Comparison of ENCODE assay signal across 10 cellular contexts in the genomic region with DNA sequence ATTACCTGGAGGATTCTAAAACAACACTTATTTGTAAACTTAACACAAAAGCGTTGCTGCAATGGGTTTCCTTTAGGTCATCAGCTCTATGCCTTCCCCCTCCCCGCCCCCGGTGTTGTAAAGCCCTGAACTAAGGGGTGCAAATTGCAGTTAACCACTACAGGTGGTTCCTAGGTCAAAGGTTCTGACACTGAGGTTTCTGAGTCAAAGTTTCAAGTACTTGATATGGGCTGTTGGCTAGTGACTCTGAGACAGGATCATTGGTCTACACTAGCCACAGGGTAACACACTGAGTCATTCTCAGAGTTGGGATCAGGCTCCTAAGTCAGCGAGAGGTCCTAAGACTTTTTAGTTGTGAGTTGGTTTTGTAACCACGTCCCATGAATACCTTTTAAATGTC. TPM values are rescaled to one million over a fixed set of nuclear protein-coding genes. Genes with fewer than 3 reads are reported as not detected.
DNase-seq lines count a peak whose midpoint lies in the region; ATAC-seq and TF ChIP-seq lines count a peak whose summit lies in the region.
"Had no signal": no experiment of that assay in that cellular context is flagged by ENCODE, and none has a peak within 500 bp of the region (broad histone marks: within the 10 kb centered on the region; RNA-seq: fewer than 3 reads in every experiment).

No MANE protein-coding gene starts in this region.

- no peaks in the 10 kb centered on the region for H3K36me3 Mint-ChIP-seq in activated naive CD4-positive, alpha-beta T cell treated with anti-CD3 and anti-CD28 coated beads, Interleukin-2, amount 50 U/mL, for 72 hours

- DNase-seq in GM06990 (ENCODE audit: extremely low read depth, insufficient read length) = peak; percentile 38
- DNase-seq in activated naive CD4-positive, alpha-beta T cell treated with anti-CD3 and anti-CD28 coated beads, Interleukin-2, amount 50 U/mL, for 72 hours (ENCODE audit: low spot score in 2 of 2) = peak; percentile 63 to 65
- no peak for DNase-seq in dermis blood vessel endothelial cell
- no peak for DNase-seq in NOMO-1 (lab: John Stamatoyannopoulos, UW; ENCODE audit: unreplicated experiment in 2 of 2)
- no peak for DNase-seq in NCI-H1105 treated with DMSO at 0.1 percent for 48 hours (lab: John Stamatoyannopoulos, UW)
- no peak for DNase-seq in DMS53 (lab: John Stamatoyannopoulos, UW)

- H3K9me3 Mint-ChIP-seq in activated naive CD4-positive, alpha-beta T cell treated with anti-CD3 and anti-CD28 coated beads, Interleukin-2, amount 50 U/mL, for 72 hours = no peaks in the 10 kb centered on the region

- H3K27me3 ChIP-seq in GM06990 (replicated peaks; ENCODE audit: control insufficient read depth, insufficient read depth, low read length) = no peaks in the 10 kb centered on the region
- H3K27me3 ChIP-seq: SJSA1 had no signal

- ATAC-seq in GM19395 (IDR thresholded peaks at IDR 0.05; ENCODE audit: unreplicated experiment) (peak; percentile 83), HG03175 (IDR thresholded peaks at IDR 0.05; ENCODE audit: unreplicated experiment) (peak; percentile 83)
- peak; percentile 98 to 99 for ATAC-seq in activated naive CD4-positive, alpha-beta T cell treated with anti-CD3 and anti-CD28 coated beads, Interleukin-2, amount 50 U/mL, for 72 hours

- no peak for TF ChIP-seq CTCF in GM06990 (IDR thresholded peaks at IDR 0.05; ENCODE audit: insufficient read depth, low read length, poor library complexity, severe bottlenecking)

- no peaks in the 10 kb centered on the region for H3K36me3 ChIP-seq in GM06990 (ENCODE audit: control insufficient read depth, insufficient read depth, low read length)
- H3K36me3 ChIP-seq: SJSA1 had no signal

- no peak overlapping the region for H3K4me3 ChIP-seq in GM06990 (replicated peaks; ENCODE audit: low read depth, low read length)
- H3K4me3 ChIP-seq: SJSA1 had no signal

- peak overlapping the region; percentile 46 to 85 for H3K27ac Mint-ChIP-seq in activated naive CD4-positive, alpha-beta T cell treated with anti-CD3 and anti-CD28 coated beads, Interleukin-2, amount 50 U/mL, for 72 hours

RNA-seq across cellular contexts. Expression of gene IL1B, which starts 15.4 kb away (rescaled TPM):
- total RNA-seq in activated naive CD4-positive, alpha-beta T cell treated with anti-CD3 and anti-CD28 coated beads, Interleukin-2, amount 50 U/mL, for 72 hours = under 1 TPM in 1 of 2 donors, not detected in 1; 0.25 TPM
- total RNA-seq in dermis blood vessel endothelial cell = 0.14 and 0.17 TPM in 2 replicates

RNA-seq across cellular contexts. Expression of gene IL1A, which starts 36.8 kb away (rescaled TPM):
- 1 to 10 TPM in 1 of 2 donors, under 1 TPM in 1; 0.49 to 2.0 TPM for total RNA-seq in activated naive CD4-positive, alpha-beta T cell treated with anti-CD3 and anti-CD28 coated beads, Interleukin-2, amount 50 U/mL, for 72 hours
- under 0.01 and 0.19 TPM in 2 replicates for total RNA-seq in dermis blood vessel endothelial cell
- total RNA-seq: skeletal muscle tissue had no signal

RNA-seq across cellular contexts. Expression of gene CKAP2L, which starts 56.7 kb away (rescaled TPM):
- total RNA-seq in activated naive CD4-positive, alpha-beta T cell treated with anti-CD3 and anti-CD28 coated beads, Interleukin-2, amount 50 U/mL, for 72 hours = 10 to 100 TPM; 22.5 to 55.6 TPM
- 2.4 and 12.8 TPM in 2 replicates for total RNA-seq in dermis blood vessel endothelial cell

Comparison
In these comparisons a context has a peak if more than half of its experiments do, and no peak if none do; other contexts are left out.
1. DNase-seq: peak in GM06990 (single experiment) and activated naive CD4-positive, alpha-beta T cell treated with anti-CD3 and anti-CD28 coated beads, Interleukin-2, amount 50 U/mL, for 72 hours (2 of 2); none in dermis blood vessel endothelial cell (single experiment), NOMO-1 (0 of 2), NCI-H1105 treated with DMSO at 0.1 percent for 48 hours (single experiment) and DMS53 (single experiment).
2. Peak in every context shown above with its lines, with median percentiles within 50 percentile points of each other: ATAC-seq.